ENCODE assay signal across 22 cellular contexts in the genomic region with DNA sequence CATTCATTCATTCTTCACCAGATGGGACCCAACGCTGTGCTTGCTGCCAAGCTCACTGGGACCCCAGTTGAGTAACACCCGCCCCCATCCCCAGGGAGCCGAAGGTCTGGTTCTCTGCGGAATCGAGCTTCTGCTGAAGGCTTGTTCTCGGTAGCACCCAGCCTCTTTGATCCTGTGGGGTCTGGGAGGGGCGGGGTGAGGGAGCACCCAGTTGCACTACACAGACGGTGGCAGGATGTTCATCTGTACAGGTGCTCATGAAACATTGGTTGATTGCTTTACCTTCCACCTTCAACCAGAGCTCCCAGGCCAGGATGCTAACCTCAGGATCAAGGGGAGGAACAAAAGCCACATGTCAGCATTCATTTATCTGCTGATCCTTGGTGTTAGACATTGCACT.
"Had no signal": no experiment of that assay in that cellular context is flagged by ENCODE, and none has a peak within 500 bp of the region (broad histone marks: within the 10 kb centered on the region; RNA-seq: fewer than 3 reads in every experiment).

No MANE protein-coding gene starts in this region.

- H3K9me3 Mint-ChIP-seq: activated naive CD4-positive, alpha-beta T cell treated with anti-CD3 and anti-CD28 coated beads, Interleukin-2, amount 50 U/mL, for 24 hours; activated T-helper 2 cell treated with anti-CD3 and anti-CD28 coated beads, Interferon-gamma antibody, Interleukin-2, Interleukin-4, amounts not matched to agents 10 μg/mL and 5 μg/mL and 100 μg/mL, durations not matched to agents 14 hours and 24 hours and 36 hours had no signal

- H3K4me3 Mint-ChIP-seq: activated naive CD4-positive, alpha-beta T cell treated with anti-CD3 and anti-CD28 coated beads, Interleukin-2, amount 50 U/mL, for 24 hours; brain; T-helper 17 cell; WTC11 had no signal

- ATAC-seq: T-helper 17 cell had no signal

- H3K4me1 Mint-ChIP-seq: activated naive CD4-positive, alpha-beta T cell treated with anti-CD3 and anti-CD28 coated beads, Interleukin-2, amount 50 U/mL, for 24 hours had no signal

- H3K4me2 ChIP-seq: KMS-11 had no signal

- H3K9ac ChIP-seq: KMS-11 had no signal

- H3K36me3 Mint-ChIP-seq: activated naive CD4-positive, alpha-beta T cell treated with anti-CD3 and anti-CD28 coated beads, Interleukin-2, amount 50 U/mL, for 24 hours; WTC11 had no signal

- DNase-seq: activated CD4-positive, alpha-beta T cell treated with anti-CD3 and anti-CD28 coated beads for 48 hours; activated CD4-positive, alpha-beta T cell treated with anti-CD3 and anti-CD28 coated beads, Interleukin-2, amount 50 U/mL, for 4 hours; activated CD4-positive, CD25-positive, alpha-beta regulatory T cell treated with anti-CD3 and anti-CD28 coated beads, Interleukin-2, amount 50 U/mL, for 72 hours; activated gamma-delta T cell treated with Interleukin-2 at 50 U/mL for 16 hours; activated T-cell treated with anti-CD3 and anti-CD28 coated beads for 4 hours; activated T-cell treated with anti-CD3 and anti-CD28 coated beads, Interleukin-2, amount 50 U/mL, for 48 hours; amygdala; NCI-H1092; NCI-H1417 treated with DMSO at 0.1 percent for 48 hours; NCI-H1694; NCI-H2029; NCI-H345; NCI-H510A; NCI-H526 treated with DMSO at 0.1 percent for 48 hours; SHP77 treated with DMSO at 0.1 percent for 48 hours; T-helper 17 cell; T-helper 9 cell had no signal

- H3K27me3 Mint-ChIP-seq: brain had no signal

- H3K27ac Mint-ChIP-seq: activated naive CD4-positive, alpha-beta T cell treated with anti-CD3 and anti-CD28 coated beads, Interleukin-2, amount 50 U/mL, for 24 hours; activated T-helper 2 cell treated with anti-CD3 and anti-CD28 coated beads, Interferon-gamma antibody, Interleukin-2, Interleukin-4, amounts not matched to agents 10 μg/mL and 5 μg/mL and 100 μg/mL, durations not matched to agents 14 hours and 24 hours and 36 hours; T-helper 17 cell; WTC11 had no signal

- H3K27ac ChIP-seq: KMS-11 had no signal
